14 cellular contexts compared by ENCODE assay signal in the genomic region with DNA sequence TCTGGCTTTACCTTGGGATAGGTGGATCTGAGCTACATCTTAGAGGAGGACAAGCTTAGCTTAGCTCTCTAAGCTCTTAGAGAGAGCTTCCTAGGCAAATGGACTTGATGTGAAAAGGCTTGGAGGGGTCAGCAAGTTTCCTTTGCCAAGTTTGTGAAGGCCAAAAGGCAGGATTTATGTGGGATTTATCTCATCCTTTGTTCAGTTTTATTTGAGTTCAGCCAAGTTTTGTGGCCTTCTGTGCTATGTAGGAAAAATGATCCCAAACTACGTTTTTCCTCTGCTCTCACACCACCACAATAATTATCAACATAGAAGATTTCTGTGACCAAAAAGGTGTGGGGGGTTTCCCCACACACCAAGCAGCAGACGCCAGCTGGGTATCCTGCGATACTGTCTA. TPM values are rescaled to one million over a fixed set of nuclear protein-coding genes. Genes with fewer than 3 reads are reported as not detected.
A peak's percentile ranks its signal among the peaks of the same experiment; 100 is the strongest.
DNase-seq lines count a peak whose midpoint lies in the region; ATAC-seq and TF ChIP-seq lines count a peak whose summit lies in the region.
"Had no signal": no experiment of that assay in that cellular context is flagged by ENCODE, and none has a peak within 500 bp of the region (broad histone marks: within the 10 kb centered on the region; RNA-seq: fewer than 3 reads in every experiment).

No MANE protein-coding gene starts in this region.

- H3K4me1 ChIP-seq in adrenal gland (replicated peaks in 1 of 2) = peaks cover 12 to 22% of the 10 kb centered on the region in 2 donors
- H3K4me1 ChIP-seq: HAP-1 had no signal

- peak overlapping the region in 1 of 3 experiments; percentile 4 for H3K4me3 Mint-ChIP-seq in nephron
- H3K4me3 Mint-ChIP-seq in activated T-helper 17 cell treated with anti-CD3 and anti-CD28 coated beads, Interleukin-2, amount 50 U/mL, for 72 hours = no peak overlapping the region
- H3K4me3 Mint-ChIP-seq: B cell; CD4-positive, alpha-beta T cell had no signal

- H3K27me3 ChIP-seq in adrenal gland = no peaks in the 10 kb centered on the region

- no peak for TF ChIP-seq POLR2A in adrenal gland (IDR thresholded peaks at IDR 0.05)

- ATAC-seq in GM21423 (IDR thresholded peaks at IDR 0.05; ENCODE audit: unreplicated experiment) (no peak), HG03521 (IDR thresholded peaks at IDR 0.05; ENCODE audit: unreplicated experiment) (no peak)
- no peak for ATAC-seq in activated T-helper 17 cell treated with anti-CD3 and anti-CD28 coated beads, Interleukin-2, amount 50 U/mL, for 72 hours (replicated peaks)
- ATAC-seq: GM12878 had no signal

- H3K4me3 ChIP-seq in adrenal gland (no peak overlapping the region), fibroblast of the aortic adventitia (ENCODE audit: low read depth, low read length) (no peak overlapping the region)
- H3K4me3 ChIP-seq: GM12878, HAP-1 had no signal

- H3K36me3 ChIP-seq in adrenal gland (replicated peaks in 1 of 2) = no peaks in the 10 kb centered on the region
- H3K36me3 ChIP-seq: HAP-1 had no signal

- no peaks in the 10 kb centered on the region for H3K9me3 ChIP-seq in adrenal gland (replicated peaks in 1 of 3)
- H3K9me3 ChIP-seq: HAP-1 had no signal

- no peaks in the 10 kb centered on the region for H3K36me3 Mint-ChIP-seq in nephron (ENCODE audit: low read depth)
- H3K36me3 Mint-ChIP-seq in activated T-helper 17 cell treated with anti-CD3 and anti-CD28 coated beads, Interleukin-2, amount 50 U/mL, for 72 hours (ENCODE audit: low read depth) = no peaks in the 10 kb centered on the region

- TF ChIP-seq CTCF in adrenal gland (IDR thresholded peaks at IDR 0.05) = no peak
- TF ChIP-seq CTCF in fibroblast of the aortic adventitia (IDR thresholded peaks at IDR 0.05; ENCODE audit: insufficient read depth, low read length) = no peak
- TF ChIP-seq CTCF in nephron (IDR thresholded peaks at IDR 0.05; ENCODE audit: unreplicated experiment in 3 of 3) = no peak

- H3K27ac ChIP-seq in adrenal gland = peak overlapping the region in 4 of 5 donors; percentile 45 to 81 (median 74)

- intact Hi-C loops in adrenal gland (cut with DNase I) = no loop called here

- WGBS in adrenal gland, 4 donors = 24 to 34% (median 33%) methylated on average over 2 to 3 of the region's 3 CpGs

- peak; percentile 31 for DNase-seq in NCI-H69 (lab: John Stamatoyannopoulos, UW)
- DNase-seq in adrenal gland = peak in 6 of 7 donors; percentile 23 to 65 (median 57)
- DNase-seq in fibroblast of the aortic adventitia (ENCODE audit: low read depth) = peak; percentile 58
- no peak for DNase-seq in foreskin melanocyte
- DNase-seq: C1 segment of cervical spinal cord; CD4-positive, alpha-beta T cell; DMS79 had no signal

- H3K27ac Mint-ChIP-seq in nephron = peak overlapping the region; percentile 70 to 79 (median 71)
- no peak overlapping the region for H3K27ac Mint-ChIP-seq in activated T-helper 17 cell treated with anti-CD3 and anti-CD28 coated beads, Interleukin-2, amount 50 U/mL, for 72 hours
- H3K27ac Mint-ChIP-seq: B cell; CD4-positive, alpha-beta T cell had no signal

- H3K9me3 Mint-ChIP-seq in nephron = no peaks in the 10 kb centered on the region
- H3K9me3 Mint-ChIP-seq in activated T-helper 17 cell treated with anti-CD3 and anti-CD28 coated beads, Interleukin-2, amount 50 U/mL, for 72 hours = no peaks in the 10 kb centered on the region
- H3K9me3 Mint-ChIP-seq: CD4-positive, alpha-beta T cell had no signal

- H3K4me1 Mint-ChIP-seq in nephron = peaks cover 23% of the 10 kb centered on the region
- H3K4me1 Mint-ChIP-seq in activated T-helper 17 cell treated with anti-CD3 and anti-CD28 coated beads, Interleukin-2, amount 50 U/mL, for 72 hours = peaks cover 8% of the 10 kb centered on the region

- H3K27me3 Mint-ChIP-seq in nephron (ENCODE audit: low read depth) = no peaks in the 10 kb centered on the region
- H3K27me3 Mint-ChIP-seq in activated T-helper 17 cell treated with anti-CD3 and anti-CD28 coated beads, Interleukin-2, amount 50 U/mL, for 72 hours = no peaks in the 10 kb centered on the region
- H3K27me3 Mint-ChIP-seq: B cell; CD4-positive, alpha-beta T cell had no signal

RNA-seq across cellular contexts. Expression of a gene that starts 26.0 kb away (rescaled TPM):
- total RNA-seq in adrenal gland (100 to 1,000 TPM in 6 of 8 donors, 10 to 100 TPM in 2; 70.3 to 140 (median 121) TPM), fibroblast of the aortic adventitia (ENCODE audit: low replicate concordance) (78.1 and 112 TPM in 2 replicates)
- polyA plus RNA-seq in adrenal gland = 100 to 1,000 TPM in 1 of 3 donors, 10 to 100 TPM in 2; 32.6 to 142 (median 49.0) TPM
- 10 to 100 TPM; 23.6 to 30.3 TPM for total RNA-seq in activated T-helper 17 cell treated with anti-CD3 and anti-CD28 coated beads, Interleukin-2, amount 50 U/mL, for 72 hours
